ENCODE assay signal across 11 cellular contexts in the genomic region with DNA sequence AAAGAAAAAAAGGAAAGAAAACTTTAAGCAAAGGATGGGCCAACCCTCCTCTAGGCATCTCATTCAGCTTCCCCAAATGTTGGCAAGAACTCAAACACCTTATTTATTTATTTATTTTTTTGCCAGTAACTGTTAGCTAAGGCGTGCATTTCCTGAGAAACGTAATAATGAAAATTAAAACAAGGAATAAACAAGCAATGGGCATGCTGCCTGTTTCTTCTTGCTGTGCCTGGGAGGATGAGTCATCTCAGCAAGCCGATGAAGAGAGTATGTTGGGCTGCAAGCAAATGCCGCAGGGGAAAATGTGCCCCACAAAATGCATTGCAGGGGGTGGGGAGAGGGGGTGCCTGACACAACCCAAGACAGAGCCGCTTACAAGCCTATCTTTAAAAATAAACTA. TPM values are rescaled to one million over a fixed set of nuclear protein-coding genes. Genes with fewer than 3 reads are reported as not detected.
DNase-seq lines count a peak whose midpoint lies in the region; TF ChIP-seq lines count a peak whose summit lies in the region.
"Had no signal": no experiment of that assay in that cellular context is flagged by ENCODE, and none has a peak within 500 bp of the region (broad histone marks: within the 10 kb centered on the region; RNA-seq: fewer than 3 reads in every experiment).

No MANE protein-coding gene starts in this region.

- DNase-seq in AG09309 (ENCODE audit: low read depth): peak; percentile 60
- DNase-seq in Karpas-422: peak; percentile 9
- peak; percentile 9 for DNase-seq in cerebellar cortex (ENCODE audit: low spot score)
- peak; percentile 39 for DNase-seq in middle frontal gyrus (ENCODE audit: extremely low spot score, low spot score)
- no peak for DNase-seq in NCI-H1694 (lab: John Stamatoyannopoulos, UW)
- DNase-seq in KBM-7: no peak
- DNase-seq in midbrain (lab: John Stamatoyannopoulos, UW): no peak
- no peak for DNase-seq in germinal center (ENCODE audit: low spot score)
- DNase-seq: naive thymus-derived CD4-positive, alpha-beta T cell had no signal

- no peaks in the 10 kb centered on the region for H3K4me1 ChIP-seq in Karpas-422 (ENCODE audit: low read length)

- no peaks in the 10 kb centered on the region for H3K27me3 ChIP-seq in Karpas-422 (ENCODE audit: low read length)
- H3K27me3 ChIP-seq: dorsolateral prefrontal cortex had no signal

- in situ Hi-C loops in KBM-7 (cut with MboI; ENCODE audit: low pct_unique_long_range_greater_than_20kb, low sequenced_read_pairs): no loop called here

- no peak overlapping the region for H3K27ac ChIP-seq in Karpas-422 (ENCODE audit: low read length)
- H3K27ac ChIP-seq: KMS-11 had no signal

- no peak for TF ChIP-seq CTCF in AG09309 (IDR thresholded peaks at IDR 0.05; ENCODE audit: control insufficient read depth, insufficient read depth, low read depth, low read length, missing control alignments)

- no peaks in the 10 kb centered on the region for H3K9me2 ChIP-seq in Karpas-422 (replicated peaks; ENCODE audit: insufficient read depth, low read length)

- no peak overlapping the region for H2AFZ ChIP-seq in Karpas-422 (ENCODE audit: low read length)

- no peaks in the 10 kb centered on the region for H4K20me1 ChIP-seq in Karpas-422 (ENCODE audit: insufficient read depth, low read depth, low read length)

- H3K4me2 ChIP-seq in Karpas-422 (ENCODE audit: low read depth, low read length, poor library complexity, severe bottlenecking): no peak overlapping the region
- H3K4me2 ChIP-seq: KMS-11 had no signal

- H3K9ac ChIP-seq in Karpas-422 (ENCODE audit: low read length): no peak overlapping the region
- H3K9ac ChIP-seq: KMS-11 had no signal

- no peak overlapping the region for H3K4me3 ChIP-seq in AG09309 (ENCODE audit: control insufficient read depth, low read depth, low read length)
- H3K4me3 ChIP-seq in Karpas-422 (ENCODE audit: low read length): no peak overlapping the region

- H3K79me2 ChIP-seq in Karpas-422 (ENCODE audit: low read length): no peaks in the 10 kb centered on the region

- no peaks in the 10 kb centered on the region for H3K9me3 ChIP-seq in Karpas-422 (ENCODE audit: low read length)

- no peaks in the 10 kb centered on the region for H3K36me3 ChIP-seq in Karpas-422 (ENCODE audit: insufficient read depth, low read length)

RNA-seq across cellular contexts. Expression of a gene that starts 40.5 kb away (rescaled TPM):
- total RNA-seq in Karpas-422 (2014; rRNA removed; shearing (Covaris generic); ENCODE audit: low replicate concordance): not detected in 2 replicates

Comparison
In these comparisons a context has a peak if more than half of its experiments do, and no peak if none do; other contexts are left out.
1. DNase-seq: peak in AG09309 (single experiment), Karpas-422 (single experiment), cerebellar cortex (single experiment) and middle frontal gyrus (single experiment); none in NCI-H1694 (single experiment), KBM-7 (single experiment), midbrain (single experiment) and germinal center (single experiment).